In the genomic region with DNA sequence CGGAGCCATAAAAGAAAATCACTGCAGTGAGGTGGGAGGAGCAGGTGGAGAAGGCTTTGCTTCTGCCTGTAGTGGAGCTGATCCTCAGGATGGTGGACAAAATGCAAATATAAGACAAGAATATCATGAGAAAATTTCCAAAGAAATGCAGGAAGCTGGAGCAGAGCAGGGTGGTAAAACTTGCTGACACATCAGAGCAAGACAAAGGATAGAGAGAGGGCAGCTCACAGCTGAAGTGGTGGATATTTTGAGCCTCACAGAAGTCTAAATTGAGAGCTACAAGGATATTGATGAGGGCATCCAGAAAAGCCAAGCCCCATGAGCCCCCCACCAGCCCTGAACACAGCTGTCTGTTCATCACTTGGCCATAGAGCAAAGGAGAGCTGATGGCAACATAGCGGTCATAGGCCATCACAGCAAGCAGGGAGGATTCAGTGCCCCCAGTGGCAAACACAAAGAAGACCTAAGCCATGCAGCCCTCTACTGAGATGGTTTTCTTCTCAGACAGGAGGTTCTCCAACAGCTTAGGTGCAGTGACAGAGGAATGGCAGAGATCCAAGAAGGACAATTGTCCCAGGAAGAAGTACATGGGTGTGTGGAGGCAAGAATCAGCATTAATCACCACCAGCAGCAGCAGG, we compare ENCODE assay signal across 21 cellular contexts. TPM values are rescaled to one million over a fixed set of nuclear protein-coding genes. Genes with fewer than 3 reads are reported as not detected.
A peak's percentile ranks its signal among the peaks of the same experiment; 100 is the strongest.
DNase-seq lines count a peak whose midpoint lies in the region; ATAC-seq and TF ChIP-seq lines count a peak whose summit lies in the region.
"Had no signal": no experiment of that assay in that cellular context is flagged by ENCODE, and none has a peak within 500 bp of the region (broad histone marks: within the 10 kb centered on the region; RNA-seq: fewer than 3 reads in every experiment).

No MANE protein-coding gene starts in this region.

- H3K9me3 ChIP-seq in neural progenitor cell (ENCODE audit: low read depth) (no peaks in the 10 kb centered on the region), SJCRH30 (replicated peaks) (peaks cover 9% of the 10 kb centered on the region; the same call in 1 of the 2 replicates)
- H3K9me3 ChIP-seq: esophagus muscularis mucosa had no signal

- H3K27me3 ChIP-seq in neural progenitor cell: no peaks in the 10 kb centered on the region
- H3K27me3 ChIP-seq in SJCRH30: peaks cover 6% of the 10 kb centered on the region; the same call in 1 of the 2 replicates
- H3K27me3 ChIP-seq: esophagus muscularis mucosa had no signal

- peaks cover 8% of the 10 kb centered on the region for H3K9me3 Mint-ChIP-seq in neural progenitor cell
- peaks cover 0 to 4% (median 0%) of the 10 kb centered on the region in 9 donors for H3K9me3 Mint-ChIP-seq in naive thymus-derived CD8-positive, alpha-beta T cell

- no peak overlapping the region for H3K4me3 ChIP-seq in neural progenitor cell
- H3K4me3 ChIP-seq in SJCRH30: no peak overlapping the region
- H3K4me3 ChIP-seq: esophagus muscularis mucosa, left ventricle myocardium inferior had no signal

- no peak for DNase-seq in GM10266 (ENCODE audit: extremely low spot score)
- peak; percentile 21 for DNase-seq in HEK293T (ENCODE audit: extremely low spot score)
- DNase-seq in SK-N-DZ (ENCODE audit: low spot score): peak; percentile 32
- peak; percentile 30 for DNase-seq in neural progenitor cell (ENCODE audit: low spot score)
- DNase-seq in kidney tubule cell (ENCODE audit: low spot score): no peak
- DNase-seq in SJCRH30: no peak
- DNase-seq in naive thymus-derived CD8-positive, alpha-beta T cell: no peak
- DNase-seq: activated CD4-positive, alpha-beta T cell treated with anti-CD3 and anti-CD28 coated beads for 48 hours; activated T-cell treated with anti-CD3 and anti-CD28 coated beads, Interleukin-2, amount 50 U/mL, for 48 hours; amniotic stem cell; CD4-positive, CD25-positive, alpha-beta regulatory T cell; GOT3; hypothalamus; left ventricle myocardium inferior; naive B cell; NCI-H2081; NCI-H526 treated with DMSO at 0.1 percent for 48 hours; stimulated activated CD4-positive, alpha-beta T cell treated with anti-CD3 and anti-CD28 coated beads, Interleukin-2, amount 100 ng/mL, for 48 hours had no signal

- peaks cover 60% of the 10 kb centered on the region for H3K4me1 ChIP-seq in neural progenitor cell
- H3K4me1 ChIP-seq in SJCRH30: no peaks in the 10 kb centered on the region
- H3K4me1 ChIP-seq: esophagus muscularis mucosa had no signal

- no peaks in the 10 kb centered on the region for H4K20me1 ChIP-seq in neural progenitor cell (ENCODE audit: low read depth)

- peaks cover 16% of the 10 kb centered on the region for H3F3A ChIP-seq in neural progenitor cell (ENCODE audit: low read depth)

- H3K4me3 Mint-ChIP-seq in neural progenitor cell: no peak overlapping the region
- no peak overlapping the region for H3K4me3 Mint-ChIP-seq in naive thymus-derived CD8-positive, alpha-beta T cell
- H3K4me3 Mint-ChIP-seq: CD4-positive, CD25-positive, alpha-beta regulatory T cell; naive B cell had no signal

- H3K27ac ChIP-seq in neural progenitor cell (no peak overlapping the region), SJCRH30 (no peak overlapping the region)
- H3K27ac ChIP-seq: esophagus muscularis mucosa, left ventricle myocardium inferior had no signal

- peak overlapping the region; percentile 75 for H2AFZ ChIP-seq in neural progenitor cell (replicated peaks)

- H3K36me3 ChIP-seq in neural progenitor cell (no peaks in the 10 kb centered on the region), SJCRH30 (no peaks in the 10 kb centered on the region)
- H3K36me3 ChIP-seq: esophagus muscularis mucosa, left ventricle myocardium inferior had no signal

- peak overlapping the region; percentile 68 for H3K27ac Mint-ChIP-seq in neural progenitor cell
- H3K27ac Mint-ChIP-seq in naive thymus-derived CD8-positive, alpha-beta T cell: no peak overlapping the region
- H3K27ac Mint-ChIP-seq: CD4-positive, CD25-positive, alpha-beta regulatory T cell had no signal

- H3K4me2 ChIP-seq in neural progenitor cell: peak overlapping the region; percentile 25

- POLR2A ChIA-PET in HEK293T (lab: Yijun Ruan, JAX): no interaction called here
- POLR2A ChIA-PET in naive thymus-derived CD8-positive, alpha-beta T cell (lab: Charles Lee): no interaction called here

- no peaks in the 10 kb centered on the region for H3K27me3 Mint-ChIP-seq in neural progenitor cell (ENCODE audit: insufficient read depth, low read depth)
- H3K27me3 Mint-ChIP-seq in naive thymus-derived CD8-positive, alpha-beta T cell: peaks cover 0 to 1% (median 0%) of the 10 kb centered on the region in 5 donors

- no peak overlapping the region for H3K9ac ChIP-seq in neural progenitor cell

- peaks cover 52% of the 10 kb centered on the region for H3K4me1 Mint-ChIP-seq in neural progenitor cell
- H3K4me1 Mint-ChIP-seq in naive thymus-derived CD8-positive, alpha-beta T cell: peaks cover 11 to 20% (median 13%) of the 10 kb centered on the region in 4 donors
- H3K4me1 Mint-ChIP-seq: naive B cell had no signal

- H3K36me3 Mint-ChIP-seq in neural progenitor cell: no peaks in the 10 kb centered on the region
- no peaks in the 10 kb centered on the region for H3K36me3 Mint-ChIP-seq in naive thymus-derived CD8-positive, alpha-beta T cell
- H3K36me3 Mint-ChIP-seq: CD4-positive, CD25-positive, alpha-beta regulatory T cell; naive B cell had no signal

- peak; percentile 18 for TF ChIP-seq CTCF in GM10266 (IDR thresholded peaks at IDR 0.05; ENCODE audit: control insufficient read depth, insufficient read depth, low read depth, missing control alignments)
- peak; percentile 23 for TF ChIP-seq CTCF in neural progenitor cell (IDR thresholded peaks at IDR 0.05)

- ATAC-seq in naive thymus-derived CD8-positive, alpha-beta T cell: no peak

- CTCF ChIA-PET in HEK293T (lab: Yijun Ruan, JAX): no interaction called here

- H3K79me2 ChIP-seq in neural progenitor cell (ENCODE audit: low read depth): no peaks in the 10 kb centered on the region

TF ChIP-seq in HEK293T, 16 proteins besides CTCF, POLR2A, EP300 and RAD21:
- TF ChIP-seq FOXA1 (IDR thresholded peaks at IDR 0.05) (no peak), ARNT (IDR thresholded peaks at IDR 0.05) (no peak), LEF1 (IDR thresholded peaks at IDR 0.05; ENCODE audit: borderline replicate concordance) (no peak), ELF4 (IDR thresholded peaks at IDR 0.05) (no peak), CTBP1 (IDR thresholded peaks at IDR 0.05; ENCODE audit: borderline replicate concordance) (no peak), FOXK2 (IDR thresholded peaks at IDR 0.05) (no peak), NFRKB (IDR thresholded peaks at IDR 0.05) (no peak), FOXM1 (IDR thresholded peaks at IDR 0.05; ENCODE audit: borderline replicate concordance) (no peak), SUZ12 (IDR thresholded peaks at IDR 0.05) (no peak), TARDBP (IDR thresholded peaks at IDR 0.05) (no peak), BHLHE40 (IDR thresholded peaks at IDR 0.05; ENCODE audit: borderline replicate concordance) (no peak), SP1 (IDR thresholded peaks at IDR 0.05) (no peak), ZNF384 (IDR thresholded peaks at IDR 0.05) (no peak), HDGF (IDR thresholded peaks at IDR 0.05; ENCODE audit: borderline replicate concordance) (no peak), L3MBTL2 (conservative IDR thresholded peaks at IDR 0.05) (no peak)
- TF ChIP-seq, protein P1, sequence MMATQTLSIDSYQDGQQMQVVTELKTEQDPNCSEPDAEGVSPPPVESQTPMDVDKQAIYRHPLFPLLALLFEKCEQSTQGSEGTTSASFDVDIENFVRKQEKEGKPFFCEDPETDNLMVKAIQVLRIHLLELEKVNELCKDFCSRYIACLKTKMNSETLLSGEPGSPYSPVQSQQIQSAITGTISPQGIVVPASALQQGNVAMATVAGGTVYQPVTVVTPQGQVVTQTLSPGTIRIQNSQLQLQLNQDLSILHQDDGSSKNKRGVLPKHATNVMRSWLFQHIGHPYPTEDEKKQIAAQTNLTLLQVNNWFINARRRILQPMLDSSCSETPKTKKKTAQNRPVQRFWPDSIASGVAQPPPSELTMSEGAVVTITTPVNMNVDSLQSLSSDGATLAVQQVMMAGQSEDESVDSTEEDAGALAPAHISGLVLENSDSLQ (IDR thresholded peaks at IDR 0.05): no peak

RNA-seq across cellular contexts. Expression of a gene that starts 30.0 kb away (rescaled TPM):
- polyA plus RNA-seq in SK-N-DZ (2014; cell fraction: cytosol; rRNA removed): not detected in 2 replicates
- polyA plus RNA-seq in SK-N-DZ (2014; cell fraction: nucleus; rRNA removed): not detected in 2 replicates
- not detected in 2 replicates for total RNA-seq in neural progenitor cell (ENCODE audit: low replicate concordance)
- 0.18 TPM in 1 of 2 replicates, not detected in the other for total RNA-seq in SJCRH30 (2014; rRNA removed; shearing (Covaris generic))
- not detected for total RNA-seq in naive thymus-derived CD8-positive, alpha-beta T cell
- polyA plus RNA-seq in naive thymus-derived CD8-positive, alpha-beta T cell: not detected
- total RNA-seq: CD4-positive, CD25-positive, alpha-beta regulatory T cell; esophagus muscularis mucosa; G401; left ventricle myocardium inferior; urinary bladder had no signal
- polyA plus RNA-seq: CD4-positive, CD25-positive, alpha-beta regulatory T cell; urinary bladder had no signal

RNA-seq across cellular contexts. Expression of a gene that starts 40.0 kb away (rescaled TPM):
- not detected in 2 replicates for polyA plus RNA-seq in SK-N-DZ (2014; cell fraction: cytosol; rRNA removed)
- 0.70 TPM in 1 of 2 replicates, not detected in the other for polyA plus RNA-seq in SK-N-DZ (2014; cell fraction: nucleus; rRNA removed)
- total RNA-seq in neural progenitor cell (ENCODE audit: low replicate concordance): not detected in 2 replicates
- total RNA-seq in SJCRH30 (2014; rRNA removed; shearing (Covaris generic)): 0.23 and 0.34 TPM in 2 replicates
- not detected for total RNA-seq in naive thymus-derived CD8-positive, alpha-beta T cell
- not detected for polyA plus RNA-seq in naive thymus-derived CD8-positive, alpha-beta T cell
- total RNA-seq: CD4-positive, CD25-positive, alpha-beta regulatory T cell; esophagus muscularis mucosa; G401; left ventricle myocardium inferior had no signal
- polyA plus RNA-seq: CD4-positive, CD25-positive, alpha-beta regulatory T cell had no signal

Comparison
In these comparisons a context has a peak if more than half of its experiments do, and no peak if none do; other contexts are left out.
1. DNase-seq: peak in HEK293T (single experiment), SK-N-DZ (single experiment) and neural progenitor cell (single experiment); none in GM10266 (single experiment), kidney tubule cell (single experiment), SJCRH30 (0 of 2) and naive thymus-derived CD8-positive, alpha-beta T cell (0 of 10).